In genomic region chr20:40672095-40672494, GRCh38 we compare ENCODE assay signal across 28 cellular contexts.
"Had no signal": no experiment of that assay in that cellular context is flagged by ENCODE, and none has a peak within 500 bp of the region (broad histone marks: within the 10 kb centered on the region; RNA-seq: fewer than 3 reads in every experiment).

No MANE protein-coding gene starts in this region.

- H3K36me3 ChIP-seq: ovary, right lobe of liver, sigmoid colon, suprapubic skin, tibial nerve, upper lobe of right lung, uterus had no signal

- H3K27ac Mint-ChIP-seq: naive thymus-derived CD8-positive, alpha-beta T cell; nephron; progenitor cell of endocrine pancreas; stimulated activated effector memory CD8-positive, alpha-beta T cell treated with anti-CD3 and anti-CD28 coated beads, Interleukin-12 subunit alpha, Interleukin-12 subunit beta, amount 100 ng/mL, for 72 hours; stimulated activated naive B cell treated with anti-CD40 and anti-IgM and Interleukin-4, amounts not matched to agents 10 μg/mL and 1 μg/mL and 100 μg/mL, for 72 hours; stimulated activated naive CD8-positive, alpha-beta T cell treated with anti-CD3 and anti-CD28 coated beads, Interleukin-15, Interleukin-2, amounts not matched to agents 100 ng/mL and 50 ng/mL, for 24 hours; type B pancreatic cell had no signal

- H3K36me3 Mint-ChIP-seq: naive B cell; naive thymus-derived CD8-positive, alpha-beta T cell; stimulated activated effector memory CD8-positive, alpha-beta T cell treated with anti-CD3 and anti-CD28 coated beads, Interleukin-12 subunit alpha, Interleukin-12 subunit beta, amount 100 ng/mL, for 72 hours; stimulated activated naive B cell treated with anti-CD40 and anti-IgM and Interleukin-4, amounts not matched to agents 10 μg/mL and 1 μg/mL and 100 μg/mL, for 72 hours; type B pancreatic cell had no signal

- H3K4me3 Mint-ChIP-seq: naive B cell; naive thymus-derived CD8-positive, alpha-beta T cell; nephron; stimulated activated effector memory CD8-positive, alpha-beta T cell treated with anti-CD3 and anti-CD28 coated beads, Interleukin-12 subunit alpha, Interleukin-12 subunit beta, amount 100 ng/mL, for 72 hours; stimulated activated naive B cell treated with anti-CD40 and anti-IgM and Interleukin-4, amounts not matched to agents 10 μg/mL and 1 μg/mL and 100 μg/mL, for 72 hours; stimulated activated naive CD8-positive, alpha-beta T cell treated with anti-CD3 and anti-CD28 coated beads, Interleukin-15, Interleukin-2, amounts not matched to agents 100 ng/mL and 50 ng/mL, for 24 hours; type B pancreatic cell had no signal

- H3K27ac ChIP-seq: ovary, parathyroid adenoma, psoas muscle, right lobe of liver, sigmoid colon, suprapubic skin, testis, tibial nerve, upper lobe of right lung, uterus had no signal

- ATAC-seq: naive thymus-derived CD8-positive, alpha-beta T cell; psoas muscle; right cardiac atrium; right lobe of liver; stimulated activated effector memory CD8-positive, alpha-beta T cell treated with anti-CD3 and anti-CD28 coated beads, Interleukin-12 subunit alpha, Interleukin-12 subunit beta, amount 100 ng/mL, for 72 hours; stimulated activated naive B cell treated with anti-CD40 and anti-IgM and Interleukin-4, amounts not matched to agents 10 μg/mL and 1 μg/mL and 100 μg/mL, for 72 hours; upper lobe of right lung had no signal

- DNase-seq: naive B cell; naive thymus-derived CD8-positive, alpha-beta T cell; occipital lobe; ovary; posterior cingulate gyrus; psoas muscle; right cardiac atrium; right lobe of liver; sigmoid colon; small intestine; stimulated activated CD4-positive, alpha-beta T cell treated with anti-CD3 and anti-CD28 coated beads, Interleukin-15, amount 100 ng/mL, for 24 hours; stimulated activated CD4-positive, alpha-beta T cell treated with anti-CD3 and anti-CD28 coated beads, Interleukin-2, amount 100 ng/mL, for 24 hours; stimulated activated CD4-positive, alpha-beta T cell treated with anti-CD3 and anti-CD28 coated beads, Interleukin-2, amount 100 ng/mL, for 48 hours; stimulated activated CD4-positive, alpha-beta T cell treated with anti-CD3 and anti-CD28 coated beads, Interleukin-4, amount 100 ng/mL, for 24 hours; stimulated activated naive B cell treated with anti-CD40 and anti-IgM and Interleukin-4, amounts not matched to agents 10 μg/mL and 1 μg/mL and 100 μg/mL, for 72 hours; stimulated activated naive CD4-positive, alpha-beta T cell treated with Interleukin-2 at 50 U/mL for 16 hours; substantia nigra; testis; upper lobe of right lung; uterus had no signal

- H3K9me3 ChIP-seq: ovary, psoas muscle, right lobe of liver, sigmoid colon, suprapubic skin, testis, tibial nerve, upper lobe of right lung, uterus had no signal

- H3K27me3 ChIP-seq: ovary, right lobe of liver, suprapubic skin, testis, tibial nerve, upper lobe of right lung, uterus had no signal

- H2AFZ ChIP-seq: parathyroid adenoma had no signal

- H3K4me1 Mint-ChIP-seq: naive B cell; stimulated activated effector memory CD8-positive, alpha-beta T cell treated with anti-CD3 and anti-CD28 coated beads, Interleukin-12 subunit alpha, Interleukin-12 subunit beta, amount 100 ng/mL, for 72 hours; stimulated activated naive B cell treated with anti-CD40 and anti-IgM and Interleukin-4, amounts not matched to agents 10 μg/mL and 1 μg/mL and 100 μg/mL, for 72 hours had no signal

- H3K9me3 Mint-ChIP-seq: naive thymus-derived CD8-positive, alpha-beta T cell; nephron; stimulated activated effector memory CD8-positive, alpha-beta T cell treated with anti-CD3 and anti-CD28 coated beads, Interleukin-12 subunit alpha, Interleukin-12 subunit beta, amount 100 ng/mL, for 72 hours; stimulated activated naive CD8-positive, alpha-beta T cell treated with anti-CD3 and anti-CD28 coated beads, Interleukin-15, Interleukin-2, amounts not matched to agents 100 ng/mL and 50 ng/mL, for 24 hours had no signal

- H3K4me1 ChIP-seq: psoas muscle, sigmoid colon, uterus had no signal

- H3K4me3 ChIP-seq: ovary, psoas muscle, right lobe of liver, sigmoid colon, suprapubic skin, testis, tibial nerve, upper lobe of right lung, uterus had no signal

- H3K9ac ChIP-seq: parathyroid adenoma had no signal
